Comparison of ENCODE assay signal across 9 cellular contexts in genomic region chr5:45454114-45454513, GRCh38.
DNase-seq lines count a peak whose midpoint lies in the region; ATAC-seq, FAIRE-seq and TF ChIP-seq lines count a peak whose summit lies in the region.
"Had no signal": no experiment of that assay in that cellular context is flagged by ENCODE, and none has a peak within 500 bp of the region (broad histone marks: within the 10 kb centered on the region; RNA-seq: fewer than 3 reads in every experiment).

No MANE protein-coding gene starts in this region.

- 33 to 37% (median 34%) methylated on average over 4 of the region's 4 CpGs for WGBS in ovary, 3 donors

- no peaks in the 10 kb centered on the region for H3K36me3 ChIP-seq in kidney epithelial cell (ENCODE audit: control insufficient read depth, insufficient read depth, low read length)
- no peaks in the 10 kb centered on the region for H3K36me3 ChIP-seq in tibial artery
- H3K36me3 ChIP-seq in ovary: no peaks in the 10 kb centered on the region
- H3K36me3 ChIP-seq: thoracic aorta had no signal

- H3K4me1 ChIP-seq in tibial artery (no peaks in the 10 kb centered on the region), ovary (ENCODE audit: insufficient read depth) (no peaks in the 10 kb centered on the region)

- peak; percentile 38 for FAIRE-seq in D721Med (lab: Jason Lieb, UNC)

- H3K9me3 ChIP-seq in tibial artery (no peaks in the 10 kb centered on the region), ovary (no peaks in the 10 kb centered on the region)
- H3K9me3 ChIP-seq: thoracic aorta had no signal

- H3K27me3 ChIP-seq in kidney epithelial cell (ENCODE audit: control insufficient read depth, insufficient read depth, low read length): no peaks in the 10 kb centered on the region
- no peaks in the 10 kb centered on the region for H3K27me3 ChIP-seq in tibial artery
- no peaks in the 10 kb centered on the region for H3K27me3 ChIP-seq in ovary

- no peak for DNase-seq in D721Med (ENCODE audit: insufficient read length, low spot score)
- peak; percentile 1 for DNase-seq in kidney epithelial cell (ENCODE audit: low read depth)
- no peak for DNase-seq in tibial artery
- no peak for DNase-seq in ovary

- no peak for TF ChIP-seq CTCF in D721Med (IDR thresholded peaks at IDR 0.05; ENCODE audit: insufficient read depth, missing control alignments)
- no peak for TF ChIP-seq CTCF in kidney epithelial cell (IDR thresholded peaks at IDR 0.05; ENCODE audit: insufficient read depth, low read length, poor library complexity, severe bottlenecking)
- TF ChIP-seq CTCF in tibial artery (IDR thresholded peaks at IDR 0.05): no peak
- TF ChIP-seq CTCF in ovary (IDR thresholded peaks at IDR 0.05): no peak

- no peak for TF ChIP-seq EP300 in ovary (IDR thresholded peaks at IDR 0.05)

- TF ChIP-seq POLR2A in ovary (IDR thresholded peaks at IDR 0.05): no peak

- ATAC-seq in HG02798 (IDR thresholded peaks at IDR 0.05; ENCODE audit: poor library complexity, unreplicated experiment): peak; percentile 46
- ATAC-seq in SK-N-SH treated with all-trans-retinoic acid at 6 μM for 48 hours: peak; percentile 100
- no peak for ATAC-seq in HG02885 (IDR thresholded peaks at IDR 0.05; ENCODE audit: poor library complexity, unreplicated experiment)
- ATAC-seq in HG03045 (IDR thresholded peaks at IDR 0.05; ENCODE audit: unreplicated experiment): no peak

- intact Hi-C loops in tibial artery (cut with DNase I; ENCODE audit: low total_unique reads) (no loop called here), ovary (cut with DNase I) (no loop called here)

- H3K4me3 ChIP-seq in kidney epithelial cell (ENCODE audit: low read depth, low read length): no peak overlapping the region
- H3K4me3 ChIP-seq in tibial artery: no peak overlapping the region
- H3K4me3 ChIP-seq in ovary: no peak overlapping the region
- H3K4me3 ChIP-seq: thoracic aorta had no signal

- no peak overlapping the region for H3K27ac ChIP-seq in tibial artery
- no peak overlapping the region for H3K27ac ChIP-seq in ovary
- H3K27ac ChIP-seq: thoracic aorta had no signal

TF ChIP-seq in SK-N-SH treated with all-trans-retinoic acid at 6 μM for 48 hours, 23 proteins besides CTCF, POLR2A, EP300 and RAD21:
- no peak for TF ChIP-seq TSHZ2 (CRISPR knock-in tag; IDR thresholded peaks at IDR 0.05)
- no peak for TF ChIP-seq SNAI2 (CRISPR knock-in tag; IDR thresholded peaks at IDR 0.05)
- TF ChIP-seq PPARA (CRISPR knock-in tag; IDR thresholded peaks at IDR 0.05; ENCODE audit: borderline replicate concordance): no peak
- no peak for TF ChIP-seq CSRNP3 (CRISPR knock-in tag; IDR thresholded peaks at IDR 0.05)
- no peak for TF ChIP-seq ESRRG (CRISPR knock-in tag; IDR thresholded peaks at IDR 0.05)
- TF ChIP-seq ZNF565 (CRISPR knock-in tag; conservative IDR thresholded peaks at IDR 0.05; ENCODE audit: low read depth): no peak
TF ChIP-seq in SK-N-SH treated with all-trans-retinoic acid at 6 μM for 48 hours: peak in this region for 0.

Comparison
In these comparisons a context has a peak if more than half of its experiments do, and no peak if none do; other contexts are left out.
1. ATAC-seq: peak in HG02798 (single experiment) and SK-N-SH treated with all-trans-retinoic acid at 6 μM for 48 hours (single experiment); none in HG02885 (single experiment) and HG03045 (single experiment).